ENCODE assay signal across 2 cellular contexts in the genomic region with DNA sequence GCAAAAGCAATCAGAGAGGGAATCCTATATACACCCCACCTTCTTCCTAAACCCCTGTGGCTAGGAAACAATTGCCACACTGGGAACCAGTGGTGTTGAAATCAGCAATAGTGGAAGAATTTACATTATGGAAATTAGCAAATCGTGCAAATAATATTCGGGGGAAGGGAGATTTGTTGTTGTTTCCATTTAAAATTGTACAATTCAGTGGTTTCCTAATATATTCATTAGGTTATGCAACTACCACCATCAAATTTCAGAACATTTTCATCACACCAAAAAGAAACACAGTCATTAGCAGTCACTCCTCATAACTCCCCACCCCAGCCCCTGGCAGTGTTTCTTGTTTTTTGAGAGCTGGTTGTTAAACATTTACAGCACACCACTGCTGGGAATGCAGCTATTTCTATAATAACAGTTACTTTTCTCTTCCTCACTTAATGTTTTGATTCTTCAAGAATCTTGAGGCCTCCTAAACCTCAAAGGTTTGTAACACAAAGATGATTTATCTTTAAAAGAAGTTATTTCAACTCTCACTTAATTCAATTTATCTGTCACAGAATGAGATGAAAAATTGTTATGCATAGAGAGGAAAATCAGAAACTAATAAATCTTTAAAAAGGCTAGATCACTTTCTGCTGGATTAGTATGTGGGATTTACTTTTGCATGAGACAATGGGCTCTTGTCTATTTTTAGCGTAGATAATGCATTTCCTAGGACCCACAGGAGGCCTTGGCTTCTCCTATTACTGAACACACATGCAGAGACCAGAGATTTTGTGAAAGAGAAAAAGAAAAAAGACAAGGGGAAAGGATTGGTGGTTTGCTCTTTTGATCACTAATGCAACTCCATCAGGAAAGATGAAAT.
TF ChIP-seq lines count a peak whose summit lies in the region.

No MANE protein-coding gene starts in this region.

TF ChIP-seq in liver, 16 proteins besides CTCF, POLR2A, EP300 and RAD21 (continued from another document):
- TF ChIP-seq REST (IDR thresholded peaks at IDR 0.05) (peak; percentile 47), JUND (IDR thresholded peaks at IDR 0.05) (peak in 1 of 2 donors; percentile 74), FOXA1 (IDR thresholded peaks at IDR 0.05) (no peak), TAF1 (conservative IDR thresholded peaks at IDR 0.05) (no peak), RXRA (IDR thresholded peaks at IDR 0.05) (peak; percentile 32 to 86), GABPA (IDR thresholded peaks at IDR 0.05 in 1 of 2, conservative IDR thresholded peaks at IDR 0.05 in 1 of 2) (peak in 1 of 2 donors; percentile 36), HNF4A (conservative IDR thresholded peaks at IDR 0.05) (peak; percentile 32 to 67), YY1 (IDR thresholded peaks at IDR 0.05) (peak; percentile 72), HNF4G (IDR thresholded peaks at IDR 0.05) (no peak), EGR1 (IDR thresholded peaks at IDR 0.05; ENCODE audit: low read depth in 2 of 2) (peak in 1 of 2 donors; percentile 93), FOXA2 (IDR thresholded peaks at IDR 0.05) (peak; percentile 13), SP1 (IDR thresholded peaks at IDR 0.05) (peak; percentile 51)
- TF ChIP-seq, protein P1, sequence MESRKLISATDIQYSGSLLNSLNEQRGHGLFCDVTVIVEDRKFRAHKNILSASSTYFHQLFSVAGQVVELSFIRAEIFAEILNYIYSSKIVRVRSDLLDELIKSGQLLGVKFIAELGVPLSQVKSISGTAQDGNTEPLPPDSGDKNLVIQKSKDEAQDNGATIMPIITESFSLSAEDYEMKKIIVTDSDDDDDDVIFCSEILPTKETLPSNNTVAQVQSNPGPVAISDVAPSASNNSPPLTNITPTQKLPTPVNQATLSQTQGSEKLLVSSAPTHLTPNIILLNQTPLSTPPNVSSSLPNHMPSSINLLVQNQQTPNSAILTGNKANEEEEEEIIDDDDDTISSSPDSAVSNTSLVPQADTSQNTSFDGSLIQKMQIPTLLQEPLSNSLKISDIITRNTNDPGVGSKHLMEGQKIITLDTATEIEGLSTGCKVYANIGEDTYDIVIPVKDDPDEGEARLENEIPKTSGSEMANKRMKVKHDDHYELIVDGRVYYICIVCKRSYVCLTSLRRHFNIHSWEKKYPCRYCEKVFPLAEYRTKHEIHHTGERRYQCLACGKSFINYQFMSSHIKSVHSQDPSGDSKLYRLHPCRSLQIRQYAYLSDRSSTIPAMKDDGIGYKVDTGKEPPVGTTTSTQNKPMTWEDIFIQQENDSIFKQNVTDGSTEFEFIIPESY (IDR thresholded peaks at IDR 0.05), result peak; percentile 68
- TF ChIP-seq, protein P2, sequence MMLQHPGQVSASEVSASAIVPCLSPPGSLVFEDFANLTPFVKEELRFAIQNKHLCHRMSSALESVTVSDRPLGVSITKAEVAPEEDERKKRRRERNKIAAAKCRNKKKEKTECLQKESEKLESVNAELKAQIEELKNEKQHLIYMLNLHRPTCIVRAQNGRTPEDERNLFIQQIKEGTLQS (IDR thresholded peaks at IDR 0.05), result peak; percentile 53

TF ChIP-seq in HepG2, 621 proteins besides CTCF, POLR2A, EP300 and RAD21 (continued from another document):
- TF ChIP-seq AKNA (CRISPR knock-in tag; IDR thresholded peaks at IDR 0.05; ENCODE audit: borderline replicate concordance) (no peak), ESRRA (CRISPR knock-in tag; IDR thresholded peaks at IDR 0.05; ENCODE audit: low read depth) (no peak), ZNF44 (CRISPR knock-in tag; IDR thresholded peaks at IDR 0.05) (no peak)
- TF ChIP-seq, protein P3, sequence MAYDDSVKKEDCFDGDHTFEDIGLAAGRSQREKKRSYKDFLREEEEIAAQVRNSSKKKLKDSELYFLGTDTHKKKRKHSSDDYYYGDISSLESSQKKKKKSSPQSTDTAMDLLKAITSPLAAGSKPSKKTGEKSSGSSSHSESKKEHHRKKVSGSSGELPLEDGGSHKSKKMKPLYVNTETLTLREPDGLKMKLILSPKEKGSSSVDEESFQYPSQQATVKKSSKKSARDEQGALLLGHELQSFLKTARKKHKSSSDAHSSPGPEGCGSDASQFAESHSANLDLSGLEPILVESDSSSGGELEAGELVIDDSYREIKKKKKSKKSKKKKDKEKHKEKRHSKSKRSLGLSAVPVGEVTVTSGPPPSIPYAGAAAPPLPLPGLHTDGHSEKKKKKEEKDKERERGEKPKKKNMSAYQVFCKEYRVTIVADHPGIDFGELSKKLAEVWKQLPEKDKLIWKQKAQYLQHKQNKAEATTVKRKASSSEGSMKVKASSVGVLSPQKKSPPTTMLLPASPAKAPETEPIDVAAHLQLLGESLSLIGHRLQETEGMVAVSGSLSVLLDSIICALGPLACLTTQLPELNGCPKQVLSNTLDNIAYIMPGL (CRISPR knock-in tag; IDR thresholded peaks at IDR 0.05; ENCODE audit: borderline replicate concordance in 1 of 2, low read depth in 1 of 2), result no peak
